ENCODE assay signal across 9 cellular contexts in the genomic region with DNA sequence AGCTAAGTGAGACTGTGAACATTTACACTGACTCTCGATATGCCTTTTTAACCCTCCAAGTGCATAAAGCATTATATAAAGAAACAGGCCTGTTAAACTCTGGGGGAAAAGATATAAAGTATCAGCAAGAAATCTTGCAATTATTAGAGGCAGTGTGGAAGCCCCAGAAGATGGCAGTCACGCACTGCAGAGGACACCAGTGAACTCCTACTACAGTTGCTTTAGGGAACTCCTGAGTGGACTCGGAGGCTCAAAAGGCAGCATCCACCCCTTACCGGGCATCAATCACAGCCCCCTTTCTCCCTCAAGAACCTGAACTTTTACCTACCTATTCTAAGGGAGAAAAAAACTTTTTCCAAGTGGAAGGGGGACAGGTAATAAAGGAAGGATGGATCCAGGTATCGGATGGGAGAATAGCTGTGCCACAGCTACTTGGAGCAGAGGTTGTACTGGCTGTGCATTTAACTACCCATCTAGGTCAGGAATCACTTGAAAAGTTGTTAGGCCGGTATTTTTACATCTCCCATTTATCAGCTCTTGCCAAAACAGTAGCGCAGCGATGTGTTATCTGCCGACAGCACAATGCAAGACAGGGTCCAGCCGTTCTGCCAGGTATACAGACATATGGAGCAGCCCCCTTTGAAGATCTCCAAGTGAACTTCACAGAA.
DNase-seq lines count a peak whose midpoint lies in the region; ATAC-seq, FAIRE-seq and TF ChIP-seq lines count a peak whose summit lies in the region.
"Had no signal": no experiment of that assay in that cellular context is flagged by ENCODE, and none has a peak within 500 bp of the region (broad histone marks: within the 10 kb centered on the region; RNA-seq: fewer than 3 reads in every experiment).

No MANE protein-coding gene starts in this region.

- POLR2A ChIA-PET in activated CD8-positive, alpha-beta T cell treated with anti-CD3 and anti-CD28 coated beads for 36 hours (lab: Charles Lee) = no interaction called here

- no peak for ATAC-seq in activated CD8-positive, alpha-beta T cell treated with anti-CD3 and anti-CD28 coated beads for 36 hours
- ATAC-seq in omental fat pad (ENCODE audit: low FRiP score) = no peak

- no peak overlapping the region for H3K27ac ChIP-seq in 22Rv1
- H3K27ac ChIP-seq: skin epidermis had no signal

- H3K27me3 Mint-ChIP-seq in activated CD8-positive, alpha-beta T cell treated with anti-CD3 and anti-CD28 coated beads for 36 hours = no peaks in the 10 kb centered on the region

- FAIRE-seq in HTR-8/SVneo (lab: Jason Lieb, UNC) = no peak

- CTCF ChIA-PET in activated CD8-positive, alpha-beta T cell treated with anti-CD3 and anti-CD28 coated beads for 36 hours (lab: Charles Lee) = interaction anchor here (1.0 to 2.2 kb wide), 3 partner anchors 9 to 676 kb away, joined by 3 to 6 read pairs (median 3); a partner anchor contains a TSS

- H3K27ac Mint-ChIP-seq in activated CD8-positive, alpha-beta T cell treated with anti-CD3 and anti-CD28 coated beads for 36 hours = no peak overlapping the region

- no peaks in the 10 kb centered on the region for H3K36me3 Mint-ChIP-seq in activated CD8-positive, alpha-beta T cell treated with anti-CD3 and anti-CD28 coated beads for 36 hours (ENCODE audit: low read depth)

- DNase-seq in HTR-8/SVneo (ENCODE audit: insufficient read length, low spot score) = peak; percentile 21
- DNase-seq in activated CD8-positive, alpha-beta T cell treated with anti-CD3 and anti-CD28 coated beads for 36 hours = peak; percentile 64
- peak in 37 of 51 donors; percentile 2 to 78 (median 20) for DNase-seq in hypothalamus (lab: John Stamatoyannopoulos, UW)
- DNase-seq in stimulated activated CD4-positive, alpha-beta T cell treated with anti-CD3 and anti-CD28 coated beads, TNF-alpha, amount 100 ng/mL, for 24 hours (ENCODE audit: low read depth in 3 of 3) = peak in 2 of 3 experiments; percentile 17 to 32
- no peak for DNase-seq in NCI-H446 treated with DMSO at 0.1 percent for 48 hours (lab: John Stamatoyannopoulos, UW)
- DNase-seq in NCI-H128 (lab: John Stamatoyannopoulos, UW; ENCODE audit: unreplicated experiment) = no peak
- DNase-seq in omental fat pad (ENCODE audit: low spot score) = no peak

- TF ChIP-seq CTCF in 22Rv1 (IDR thresholded peaks at IDR 0.05) (peak; percentile 72), omental fat pad (IDR thresholded peaks at IDR 0.05) (no peak)
- TF ChIP-seq CTCF in activated CD8-positive, alpha-beta T cell treated with anti-CD3 and anti-CD28 coated beads for 36 hours (IDR thresholded peaks at IDR 0.05) = peak; percentile 41

- H3K9me3 Mint-ChIP-seq in activated CD8-positive, alpha-beta T cell treated with anti-CD3 and anti-CD28 coated beads for 36 hours = no peaks in the 10 kb centered on the region

- intact Hi-C loops in activated CD8-positive, alpha-beta T cell treated with anti-CD3 and anti-CD28 coated beads for 36 hours (cut with micrococcal nuclease) = no loop called here

- H3K4me3 Mint-ChIP-seq in activated CD8-positive, alpha-beta T cell treated with anti-CD3 and anti-CD28 coated beads for 36 hours = no peak overlapping the region

- peaks cover 9% of the 10 kb centered on the region for H3K4me1 Mint-ChIP-seq in activated CD8-positive, alpha-beta T cell treated with anti-CD3 and anti-CD28 coated beads for 36 hours (ENCODE audit: low read depth)

Comparison
In these comparisons a context has a peak if more than half of its experiments do, and no peak if none do; other contexts are left out.
1. CTCF ChIP-seq: peak in 22Rv1 (single experiment) and activated CD8-positive, alpha-beta T cell treated with anti-CD3 and anti-CD28 coated beads for 36 hours (single experiment); none in omental fat pad (0 of 3).
2. DNase-seq: peak in HTR-8/SVneo (single experiment), activated CD8-positive, alpha-beta T cell treated with anti-CD3 and anti-CD28 coated beads for 36 hours (single experiment), hypothalamus (37 of 51) and stimulated activated CD4-positive, alpha-beta T cell treated with anti-CD3 and anti-CD28 coated beads, TNF-alpha, amount 100 ng/mL, for 24 hours (2 of 3); none in NCI-H446 treated with DMSO at 0.1 percent for 48 hours (single experiment), NCI-H128 (single experiment) and omental fat pad (single experiment).